Comparison of ENCODE assay signal across 1 cellular context in genomic region chr14:57464013-57464730, GRCh38.
TF ChIP-seq lines count a peak whose summit lies in the region.

No MANE protein-coding gene starts in this region.

TF ChIP-seq in GM12878, 131 proteins besides CTCF, POLR2A, EP300 and RAD21 (continued from another document):
- TF ChIP-seq NKRF (conservative IDR thresholded peaks at IDR 0.05) (no peak), FOS (IDR thresholded peaks at IDR 0.05; ENCODE audit: borderline replicate concordance, extremely low read depth, insufficient read length) (no peak), ZNF384 (IDR thresholded peaks at IDR 0.05; ENCODE audit: borderline replicate concordance, low read depth, low read length) (no peak)
